Comparison of ENCODE assay signal across 9 cellular contexts in the genomic region with DNA sequence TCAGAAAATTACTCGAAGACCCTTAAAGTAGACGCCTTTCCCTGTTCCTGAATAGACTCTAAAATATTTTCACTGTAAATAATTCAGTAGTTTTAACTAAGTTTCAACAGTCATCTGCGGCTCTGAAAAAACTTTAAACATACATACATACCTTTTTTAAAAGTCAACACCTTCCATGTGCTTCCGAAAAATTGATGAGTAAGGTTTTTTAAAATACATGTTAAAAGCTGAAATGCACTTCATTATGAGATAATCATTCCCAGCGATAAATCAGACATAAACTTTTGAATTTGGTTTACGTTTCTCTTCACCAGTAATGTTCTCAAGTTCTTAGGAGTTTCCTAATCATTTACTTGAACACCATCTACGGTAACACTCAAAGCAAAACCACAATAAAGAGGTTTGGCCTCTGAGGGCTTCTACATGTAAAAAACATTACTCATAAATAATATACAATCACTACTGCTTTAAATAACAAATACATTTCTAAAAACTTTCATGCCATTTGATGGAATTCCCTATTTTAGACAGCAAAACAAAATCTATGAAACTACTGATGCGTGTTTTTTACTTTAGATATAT. TPM values are rescaled to one million over a fixed set of nuclear protein-coding genes. Genes with fewer than 3 reads are reported as not detected.
A peak's percentile ranks its signal among the peaks of the same experiment; 100 is the strongest.
DNase-seq lines count a peak whose midpoint lies in the region; ATAC-seq and TF ChIP-seq lines count a peak whose summit lies in the region.
"Had no signal": no experiment of that assay in that cellular context is flagged by ENCODE, and none has a peak within 500 bp of the region (broad histone marks: within the 10 kb centered on the region; RNA-seq: fewer than 3 reads in every experiment).

No MANE protein-coding gene starts in this region.

- H3K27me3 ChIP-seq in HL-60 (ENCODE audit: insufficient read depth, poor library complexity, severe bottlenecking): no peaks in the 10 kb centered on the region
- H3K27me3 ChIP-seq: testis had no signal

- H3K27ac ChIP-seq in HL-60 (replicated peaks): no peak overlapping the region
- H3K27ac ChIP-seq: testis had no signal

- H3K4me1 Mint-ChIP-seq in activated naive CD8-positive, alpha-beta T cell treated with anti-CD3 and anti-CD28 coated beads, Interleukin-2, amount 50 U/mL, for 24 hours: peaks cover 79% of the 10 kb centered on the region
- peaks cover 44% of the 10 kb centered on the region for H3K4me1 Mint-ChIP-seq in mesothelial cell of epicardium

- peak; percentile 29 for DNase-seq in CD1c-positive myeloid dendritic cell (ENCODE audit: extremely low spot score)
- no peak for DNase-seq in HL-60 (ENCODE audit: low read depth in 1 of 2, low spot score in 1 of 2)
- DNase-seq in activated naive CD8-positive, alpha-beta T cell treated with anti-CD3 and anti-CD28 coated beads, Interleukin-2, amount 50 U/mL, for 24 hours: no peak
- no peak for DNase-seq in mesothelial cell of epicardium (ENCODE audit: low spot score in 2 of 2, unreplicated experiment in 2 of 2)
- DNase-seq in occipital lobe (lab: John Stamatoyannopoulos, UW): no peak
- no peak for DNase-seq in NCI-H187 treated with DMSO at 0.1 percent for 48 hours (lab: John Stamatoyannopoulos, UW)
- DNase-seq in AG20443 (ENCODE audit: low spot score): no peak
- DNase-seq: testis had no signal

- peak overlapping the region; percentile 98 for H3K4me3 Mint-ChIP-seq in activated naive CD8-positive, alpha-beta T cell treated with anti-CD3 and anti-CD28 coated beads, Interleukin-2, amount 50 U/mL, for 24 hours
- peak overlapping the region; percentile 99 for H3K4me3 Mint-ChIP-seq in mesothelial cell of epicardium

- TF ChIP-seq CTCF in HL-60 (IDR thresholded peaks at IDR 0.05; ENCODE audit: insufficient read depth, low read length) (no peak), mesothelial cell of epicardium (IDR thresholded peaks at IDR 0.05; ENCODE audit: unreplicated experiment) (no peak)

- no peak for ATAC-seq in activated naive CD8-positive, alpha-beta T cell treated with anti-CD3 and anti-CD28 coated beads, Interleukin-2, amount 50 U/mL, for 24 hours
- ATAC-seq in GM21360 (IDR thresholded peaks at IDR 0.05; ENCODE audit: unreplicated experiment): no peak

- H3K27ac Mint-ChIP-seq in activated naive CD8-positive, alpha-beta T cell treated with anti-CD3 and anti-CD28 coated beads, Interleukin-2, amount 50 U/mL, for 24 hours: peak overlapping the region; percentile 93
- no peak overlapping the region for H3K27ac Mint-ChIP-seq in mesothelial cell of epicardium

- peaks cover 44% of the 10 kb centered on the region for H3K36me3 Mint-ChIP-seq in activated naive CD8-positive, alpha-beta T cell treated with anti-CD3 and anti-CD28 coated beads, Interleukin-2, amount 50 U/mL, for 24 hours (ENCODE audit: low read depth)
- H3K36me3 Mint-ChIP-seq in mesothelial cell of epicardium: peaks cover 4% of the 10 kb centered on the region

- H3K27me3 Mint-ChIP-seq in activated naive CD8-positive, alpha-beta T cell treated with anti-CD3 and anti-CD28 coated beads, Interleukin-2, amount 50 U/mL, for 24 hours: peaks cover 5% of the 10 kb centered on the region
- no peaks in the 10 kb centered on the region for H3K27me3 Mint-ChIP-seq in mesothelial cell of epicardium (ENCODE audit: low read depth)

- H3K9me3 Mint-ChIP-seq in activated naive CD8-positive, alpha-beta T cell treated with anti-CD3 and anti-CD28 coated beads, Interleukin-2, amount 50 U/mL, for 24 hours: peaks cover 3% of the 10 kb centered on the region
- no peaks in the 10 kb centered on the region for H3K9me3 Mint-ChIP-seq in mesothelial cell of epicardium

- H3K4me3 ChIP-seq in HL-60 (replicated peaks; ENCODE audit: insufficient read depth, low read length): peak overlapping the region; percentile 6; the same call in 1 of the 2 replicates

RNA-seq across cellular contexts. Expression of a gene that starts 1.7 kb away (rescaled TPM):
- 27.5 to 28.4 TPM (median 27.8 TPM) in 3 replicates for total RNA-seq in mesothelial cell of epicardium
- 33.2 TPM for total RNA-seq in occipital lobe
